In genomic region chr2:9725106-9725505, GRCh38 we compare ENCODE assay signal across 17 cellular contexts.
DNase-seq lines count a peak whose midpoint lies in the region; ATAC-seq and TF ChIP-seq lines count a peak whose summit lies in the region.
"Had no signal": no experiment of that assay in that cellular context is flagged by ENCODE, and none has a peak within 500 bp of the region (broad histone marks: within the 10 kb centered on the region; RNA-seq: fewer than 3 reads in every experiment).

No MANE protein-coding gene starts in this region.

- dilution Hi-C loops in IMR-90 (cut with HindIII; ENCODE audit: low sequenced_read_pairs, unreplicated experiment) = no loop called here

- H2BK5ac ChIP-seq in IMR-90 (ENCODE audit: low read depth, low read length, poor library complexity, severe bottlenecking) = no peak overlapping the region

- H3K9me3 ChIP-seq in IMR-90 (ENCODE audit: control insufficient read depth, insufficient read depth, low read length) (no peaks in the 10 kb centered on the region), PC-9 (ENCODE audit: insufficient read depth, low read depth) (no peaks in the 10 kb centered on the region)
- H3K9me3 ChIP-seq: Caco-2, HAP-1 had no signal

- H3K27me3 ChIP-seq in IMR-90 (ENCODE audit: control insufficient read depth, insufficient read depth, low read length) (peaks cover 8% of the 10 kb centered on the region), PC-9 (ENCODE audit: insufficient read depth, low read depth) (no peaks in the 10 kb centered on the region)

- no peak overlapping the region for H3K4me3 ChIP-seq in IMR-90 (ENCODE audit: insufficient read depth, low read depth, low read length)
- H3K4me3 ChIP-seq in PC-9 = no peak overlapping the region
- H3K4me3 ChIP-seq: HAP-1 had no signal

- no peak overlapping the region for H2AK9ac ChIP-seq in IMR-90 (replicated peaks; ENCODE audit: low read depth, low read length, poor library complexity)

- in situ Hi-C loops in IMR-90 (cut with MboI; ENCODE audit: low sequenced_read_pairs) = no loop called here

- TF ChIP-seq CTCF in IMR-90 (conservative IDR thresholded peaks at IDR 0.05; ENCODE audit: low read depth, low read length) (no peak), nephron progenitor cell (IDR thresholded peaks at IDR 0.05) (no peak), PC-9 (conservative IDR thresholded peaks at IDR 0.05) (no peak)

- no peak for TF ChIP-seq RAD21 in IMR-90 (IDR thresholded peaks at IDR 0.05; ENCODE audit: low read length)

- H2BK20ac ChIP-seq in IMR-90 (ENCODE audit: low read depth, low read length) = no peak overlapping the region

- H3K36me3 Mint-ChIP-seq in central memory CD8-positive, alpha-beta T cell (ENCODE audit: insufficient read depth) = no peaks in the 10 kb centered on the region
- H3K36me3 Mint-ChIP-seq in nephron progenitor cell (ENCODE audit: low read depth) = no peaks in the 10 kb centered on the region
- H3K36me3 Mint-ChIP-seq in stimulated activated naive B cell treated with anti-CD40 and anti-IgM and Interleukin-4, amounts not matched to agents 10 μg/mL and 1 μg/mL and 100 μg/mL, for 72 hours = no peaks in the 10 kb centered on the region

- BruUV-seq in IMR-90 (replicated peaks; lab: Mats Ljungman, UMichigan) = no TSS peak
- no TSS peak for BruUV-seq in PC-9 (replicated peaks; lab: Mats Ljungman, UMichigan)

- H3K36me3 ChIP-seq in IMR-90 (ENCODE audit: control insufficient read depth, insufficient read depth, low read length) (no peaks in the 10 kb centered on the region), PC-9 (ENCODE audit: low read depth) (no peaks in the 10 kb centered on the region)
- H3K36me3 ChIP-seq: HAP-1 had no signal

- no peak for TF ChIP-seq POLR2A in IMR-90 (IDR thresholded peaks at IDR 0.05; ENCODE audit: low read depth, low read length)

- no peaks in the 10 kb centered on the region for H3K9me1 ChIP-seq in IMR-90 (ENCODE audit: insufficient read depth, low read length)

- WGBS in IMR-90 (ENCODE audit: extremely low coverage in 2 of 2, insufficient read length in 1 of 2), 2 experiments = 82% methylated on average over 12 of the region's 14 CpGs; no CpG with 5 or more reads in 1 of the 2 experiments

- H3K4me2 ChIP-seq in IMR-90 (ENCODE audit: low read depth, low read length) (no peak overlapping the region), PC-9 (no peak overlapping the region)

- no peak overlapping the region for H3K56ac ChIP-seq in IMR-90 (ENCODE audit: extremely low read depth, insufficient read depth, low read length)

- no peak overlapping the region for H4K8ac ChIP-seq in IMR-90 (ENCODE audit: low read depth in 2 of 2, low read length in 2 of 2)

- H3K4me1 ChIP-seq in IMR-90 (ENCODE audit: control insufficient read depth, insufficient read depth, low read length) (no peaks in the 10 kb centered on the region), PC-9 (replicated peaks; ENCODE audit: insufficient read depth) (0 out of 2 replicates have a peak, but pooled peaks cover 6% of the 10 kb centered on the region)
- H3K4me1 ChIP-seq: Caco-2, HAP-1 had no signal

- H3K18ac ChIP-seq in IMR-90 (ENCODE audit: low read depth, low read length) = no peak overlapping the region

- no peaks in the 10 kb centered on the region for H3K79me1 ChIP-seq in IMR-90 (ENCODE audit: low read depth in 1 of 2, low read length in 2 of 2)

- H2AK5ac ChIP-seq in IMR-90 (ENCODE audit: low read depth, low read length) = no peak overlapping the region

- no peaks in the 10 kb centered on the region for H3K9me3 Mint-ChIP-seq in central memory CD8-positive, alpha-beta T cell
- no peaks in the 10 kb centered on the region for H3K9me3 Mint-ChIP-seq in nephron progenitor cell
- no peaks in the 10 kb centered on the region for H3K9me3 Mint-ChIP-seq in stimulated activated naive B cell treated with anti-CD40 and anti-IgM and Interleukin-4, amounts not matched to agents 10 μg/mL and 1 μg/mL and 100 μg/mL, for 72 hours
- H3K9me3 Mint-ChIP-seq: CD4-positive, alpha-beta T cell had no signal

- H3K79me2 ChIP-seq in PC-9 (ENCODE audit: low read depth) = no peaks in the 10 kb centered on the region

- H3K23ac ChIP-seq in IMR-90 (ENCODE audit: low read depth, low read length) = no peak overlapping the region

- intact Hi-C loops in IMR-90 (cut with micrococcal nuclease) (no loop called here), PC-9 (cut with micrococcal nuclease; ENCODE audit: unreplicated experiment) (no loop called here)

- CTCF ChIA-PET in IMR-90 (lab: Yijun Ruan, JAX) = no interaction called here
- CTCF ChIA-PET in PC-9 (lab: Charles Lee) = no interaction called here

- H4K91ac ChIP-seq in IMR-90 (ENCODE audit: insufficient read depth, low read depth, low read length) = no peak overlapping the region

- no peak overlapping the region for H3K9ac ChIP-seq in IMR-90 (ENCODE audit: low read depth, low read length)

- H2AFZ ChIP-seq in IMR-90 (replicated peaks; ENCODE audit: low read length, poor library complexity) (peak overlapping the region; percentile 9), PC-9 (no peak overlapping the region)

- H3F3A ChIP-seq in PC-9 (ENCODE audit: insufficient read depth, low read depth) = no peaks in the 10 kb centered on the region; the same call in 1 of the 2 replicates

- H3K9me2 ChIP-seq in PC-9 (ENCODE audit: insufficient read depth) = no peaks in the 10 kb centered on the region

- peaks cover 6% of the 10 kb centered on the region for H3K4me1 Mint-ChIP-seq in central memory CD8-positive, alpha-beta T cell
- H3K4me1 Mint-ChIP-seq in nephron progenitor cell = peaks cover 55% of the 10 kb centered on the region
- H3K4me1 Mint-ChIP-seq in stimulated activated naive B cell treated with anti-CD40 and anti-IgM and Interleukin-4, amounts not matched to agents 10 μg/mL and 1 μg/mL and 100 μg/mL, for 72 hours = peaks cover 0 to 9% of the 10 kb centered on the region in 2 donors

- no peak overlapping the region for H2BK120ac ChIP-seq in IMR-90 (ENCODE audit: low read depth, low read length)

- POLR2A ChIA-PET in IMR-90 (lab: Charles Lee; ENCODE audit: unreplicated experiment) = no interaction called here
- POLR2A ChIA-PET in PC-9 (lab: Charles Lee; ENCODE audit: unreplicated experiment) = no interaction called here

- H3K4me3 Mint-ChIP-seq in central memory CD8-positive, alpha-beta T cell = no peak overlapping the region
- H3K4me3 Mint-ChIP-seq in nephron progenitor cell = no peak overlapping the region
- no peak overlapping the region for H3K4me3 Mint-ChIP-seq in stimulated activated naive B cell treated with anti-CD40 and anti-IgM and Interleukin-4, amounts not matched to agents 10 μg/mL and 1 μg/mL and 100 μg/mL, for 72 hours
- H3K4me3 Mint-ChIP-seq: CD4-positive, alpha-beta T cell had no signal

- H4K20me1 ChIP-seq in IMR-90 (ENCODE audit: insufficient read depth, low read length) = no peaks in the 10 kb centered on the region
- no peaks in the 10 kb centered on the region for H4K20me1 ChIP-seq in PC-9 (ENCODE audit: insufficient read depth)

- H3K27ac ChIP-seq in IMR-90 (ENCODE audit: insufficient read depth, low read length) = no peak overlapping the region
- no peak overlapping the region for H3K27ac ChIP-seq in PC-9
- H3K27ac ChIP-seq: C4-2B had no signal

- H4K5ac ChIP-seq in IMR-90 (ENCODE audit: low read depth, low read length) = no peak overlapping the region

- no peak for ATAC-seq in IMR-90 (ENCODE audit: low read depth)
- ATAC-seq in central memory CD8-positive, alpha-beta T cell (replicated peaks; ENCODE audit: extremely low read depth, poor library complexity, severe bottlenecking) = no peak
- ATAC-seq in stimulated activated naive B cell treated with anti-CD40 and anti-IgM and Interleukin-4, amounts not matched to agents 10 μg/mL and 1 μg/mL and 100 μg/mL, for 72 hours (replicated peaks) = no peak

- H3K14ac ChIP-seq in IMR-90 (replicated peaks; ENCODE audit: low read depth, low read length) = no peak overlapping the region

- H3K27ac Mint-ChIP-seq in central memory CD8-positive, alpha-beta T cell (ENCODE audit: low read depth) = peak overlapping the region; percentile 68
- peak overlapping the region; percentile 20 for H3K27ac Mint-ChIP-seq in nephron progenitor cell
- peak overlapping the region; percentile 32 for H3K27ac Mint-ChIP-seq in stimulated activated naive B cell treated with anti-CD40 and anti-IgM and Interleukin-4, amounts not matched to agents 10 μg/mL and 1 μg/mL and 100 μg/mL, for 72 hours
- H3K27ac Mint-ChIP-seq: CD4-positive, alpha-beta T cell had no signal

- no peak overlapping the region for H2BK15ac ChIP-seq in IMR-90 (ENCODE audit: low read depth, low read length)

- no peaks in the 10 kb centered on the region for H3K27me3 Mint-ChIP-seq in central memory CD8-positive, alpha-beta T cell
- peaks cover 17% of the 10 kb centered on the region for H3K27me3 Mint-ChIP-seq in nephron progenitor cell (ENCODE audit: low read depth, poor library complexity)
- H3K27me3 Mint-ChIP-seq in stimulated activated naive B cell treated with anti-CD40 and anti-IgM and Interleukin-4, amounts not matched to agents 10 μg/mL and 1 μg/mL and 100 μg/mL, for 72 hours = no peaks in the 10 kb centered on the region
- H3K27me3 Mint-ChIP-seq: CD4-positive, alpha-beta T cell had no signal

- no peak for DNase-seq in IMR-90
- DNase-seq in central memory CD8-positive, alpha-beta T cell (ENCODE audit: low spot score in 2 of 2) = no peak
- no peak for DNase-seq in nephron progenitor cell
- DNase-seq in stimulated activated naive B cell treated with anti-CD40 and anti-IgM and Interleukin-4, amounts not matched to agents 10 μg/mL and 1 μg/mL and 100 μg/mL, for 72 hours = no peak
- DNase-seq in PC-9 = no peak
- DNase-seq in NCI-H69 (lab: John Stamatoyannopoulos, UW) = no peak
- DNase-seq in T-helper 1 cell = no peak
- DNase-seq: ACHN; AML-193; Caco-2; CD4-positive, alpha-beta T cell; DMS153; DMS79; GDM1; KBM-7 had no signal

- H3K4ac ChIP-seq in IMR-90 (ENCODE audit: low read depth, low read length) = no peak overlapping the region

TF ChIP-seq in IMR-90, 13 proteins besides CTCF, POLR2A, EP300 and RAD21 (continues in another document):
- TF ChIP-seq RFX5 (IDR thresholded peaks at IDR 0.05; ENCODE audit: low read depth, low read length) (no peak), NFE2L2 (IDR thresholded peaks at IDR 0.05; ENCODE audit: low read depth, low read length) (no peak), RCOR1 (IDR thresholded peaks at IDR 0.05; ENCODE audit: insufficient replicate concordance, low read length) (no peak), FOS (IDR thresholded peaks at IDR 0.05; ENCODE audit: low read depth, low read length) (no peak), MAZ (IDR thresholded peaks at IDR 0.05; ENCODE audit: borderline replicate concordance, low read depth, low read length) (no peak), BHLHE40 (IDR thresholded peaks at IDR 0.05; ENCODE audit: low read depth, low read length) (no peak), MXI1 (IDR thresholded peaks at IDR 0.05; ENCODE audit: borderline replicate concordance, low read depth, low read length) (no peak), CHD1 (IDR thresholded peaks at IDR 0.05; ENCODE audit: low read depth, low read length) (no peak)
